ENCODE assay signal across 8 cellular contexts in genomic region chr1:237562247-237562823, GRCh38.
DNase-seq lines count a peak whose midpoint lies in the region; ATAC-seq and TF ChIP-seq lines count a peak whose summit lies in the region.

No MANE protein-coding gene starts in this region.

- no peaks in the 10 kb centered on the region for H3K9me3 ChIP-seq in mucosa of descending colon

- H3K27me3 Mint-ChIP-seq in activated naive CD8-positive, alpha-beta T cell treated with anti-CD3 and anti-CD28 coated beads, Interleukin-2, amount 10 ng/mL, durations not matched to agents 7 days and 5 days: peaks cover 3% of the 10 kb centered on the region
- peaks cover 11% of the 10 kb centered on the region for H3K27me3 Mint-ChIP-seq in activated naive CD8-positive, alpha-beta T cell treated with anti-CD3 and anti-CD28 coated beads for 36 hours
- peaks cover 1% of the 10 kb centered on the region for H3K27me3 Mint-ChIP-seq in GM23338 (ENCODE audit: insufficient read depth, low read depth, poor library complexity)

- intact Hi-C loops in mucosa of descending colon (cut with DNase I, micrococcal nuclease): no loop called here

- POLR2A ChIA-PET in activated naive CD8-positive, alpha-beta T cell treated with anti-CD3 and anti-CD28 coated beads, Interleukin-2, amount 10 ng/mL, durations not matched to agents 7 days and 5 days (lab: Charles Lee): no interaction called here

- no peak overlapping the region for H3K4me3 ChIP-seq in GM23338
- no peak overlapping the region for H3K4me3 ChIP-seq in KMS-11 (IDR thresholded peaks at IDR 0.05; ENCODE audit: insufficient read depth, low read depth, low read length)
- H3K4me3 ChIP-seq in coronary artery: no peak overlapping the region
- H3K4me3 ChIP-seq in mucosa of descending colon: no peak overlapping the region

- H4K20me1 ChIP-seq in GM23338 (replicated peaks; ENCODE audit: insufficient read depth): no peaks in the 10 kb centered on the region
- no peaks in the 10 kb centered on the region for H4K20me1 ChIP-seq in KMS-11 (ENCODE audit: insufficient read depth)

- H3K36me3 ChIP-seq in GM23338 (ENCODE audit: insufficient read depth) (no peaks in the 10 kb centered on the region), KMS-11 (ENCODE audit: insufficient read depth) (no peaks in the 10 kb centered on the region), mucosa of descending colon (ENCODE audit: low read depth) (no peaks in the 10 kb centered on the region)

- no peaks in the 10 kb centered on the region for H3K36me3 Mint-ChIP-seq in activated naive CD8-positive, alpha-beta T cell treated with anti-CD3 and anti-CD28 coated beads, Interleukin-2, amount 10 ng/mL, durations not matched to agents 7 days and 5 days
- H3K36me3 Mint-ChIP-seq in activated naive CD8-positive, alpha-beta T cell treated with anti-CD3 and anti-CD28 coated beads for 36 hours: no peaks in the 10 kb centered on the region
- H3K36me3 Mint-ChIP-seq in GM23338 (ENCODE audit: low read depth): no peaks in the 10 kb centered on the region; the same call in 2 of the 3 replicates

- H3K27me3 ChIP-seq in GM23338 (ENCODE audit: insufficient read depth) (no peaks in the 10 kb centered on the region), KMS-11 (ENCODE audit: insufficient read depth, low read depth) (no peaks in the 10 kb centered on the region)

- DNase-seq in activated naive CD8-positive, alpha-beta T cell treated with anti-CD3 and anti-CD28 coated beads, Interleukin-2, amount 10 ng/mL, durations not matched to agents 7 days and 5 days: no peak
- DNase-seq in activated naive CD8-positive, alpha-beta T cell treated with anti-CD3 and anti-CD28 coated beads for 36 hours: no peak
- DNase-seq in GM23338 (ENCODE audit: low spot score) (peak; percentile 96), OCI-M1 (lab: John Stamatoyannopoulos, UW) (peak; percentile 93), coronary artery (ENCODE audit: low spot score) (no peak), mucosa of descending colon (peak in 1 of 3 donors; percentile 11)

- H3K4me1 Mint-ChIP-seq in activated naive CD8-positive, alpha-beta T cell treated with anti-CD3 and anti-CD28 coated beads, Interleukin-2, amount 10 ng/mL, durations not matched to agents 7 days and 5 days: no peaks in the 10 kb centered on the region
- no peaks in the 10 kb centered on the region for H3K4me1 Mint-ChIP-seq in activated naive CD8-positive, alpha-beta T cell treated with anti-CD3 and anti-CD28 coated beads for 36 hours
- H3K4me1 Mint-ChIP-seq in GM23338: peaks cover 10% of the 10 kb centered on the region

- H3K27ac ChIP-seq in GM23338 (ENCODE audit: low read depth) (no peak overlapping the region), KMS-11 (no peak overlapping the region), coronary artery (no peak overlapping the region)

- H3K4me1 ChIP-seq in GM23338 (ENCODE audit: insufficient read depth) (peaks cover 22% of the 10 kb centered on the region), KMS-11 (ENCODE audit: low read depth, poor library complexity, severe bottlenecking) (no peaks in the 10 kb centered on the region), mucosa of descending colon (ENCODE audit: low read depth) (no peaks in the 10 kb centered on the region)

- no peak overlapping the region for H3K27ac Mint-ChIP-seq in activated naive CD8-positive, alpha-beta T cell treated with anti-CD3 and anti-CD28 coated beads, Interleukin-2, amount 10 ng/mL, durations not matched to agents 7 days and 5 days
- H3K27ac Mint-ChIP-seq in activated naive CD8-positive, alpha-beta T cell treated with anti-CD3 and anti-CD28 coated beads for 36 hours: no peak overlapping the region
- H3K27ac Mint-ChIP-seq in GM23338: no peak overlapping the region

- peaks cover 7% of the 10 kb centered on the region; the same call in 1 of the 2 replicates for H3K9me2 ChIP-seq in GM23338 (ENCODE audit: insufficient read depth)

- no peaks in the 10 kb centered on the region for H3F3A ChIP-seq in GM23338 (replicated peaks; ENCODE audit: low read depth)

- H3K4me2 ChIP-seq in GM23338 (no peak overlapping the region), KMS-11 (no peak overlapping the region)

- H3K79me2 ChIP-seq in GM23338 (replicated peaks; ENCODE audit: insufficient read depth) (no peaks in the 10 kb centered on the region), KMS-11 (ENCODE audit: insufficient read depth, low read depth) (no peaks in the 10 kb centered on the region)

- no peak overlapping the region for H3K4me3 Mint-ChIP-seq in activated naive CD8-positive, alpha-beta T cell treated with anti-CD3 and anti-CD28 coated beads, Interleukin-2, amount 10 ng/mL, durations not matched to agents 7 days and 5 days
- no peak overlapping the region for H3K4me3 Mint-ChIP-seq in activated naive CD8-positive, alpha-beta T cell treated with anti-CD3 and anti-CD28 coated beads for 36 hours
- H3K4me3 Mint-ChIP-seq in GM23338: no peak overlapping the region

- no peaks in the 10 kb centered on the region for H3K9me3 Mint-ChIP-seq in activated naive CD8-positive, alpha-beta T cell treated with anti-CD3 and anti-CD28 coated beads, Interleukin-2, amount 10 ng/mL, durations not matched to agents 7 days and 5 days
- H3K9me3 Mint-ChIP-seq in activated naive CD8-positive, alpha-beta T cell treated with anti-CD3 and anti-CD28 coated beads for 36 hours: no peaks in the 10 kb centered on the region
- H3K9me3 Mint-ChIP-seq in GM23338: no peaks in the 10 kb centered on the region; the same call in 2 of the 3 replicates

- TF ChIP-seq CTCF in GM23338 (conservative IDR thresholded peaks at IDR 0.05; ENCODE audit: low read depth in 2 of 2) (peak; percentile 63 to 84), KMS-11 (conservative IDR thresholded peaks at IDR 0.05; ENCODE audit: low read depth, low read length) (peak; percentile 83), coronary artery (IDR thresholded peaks at IDR 0.05) (peak; percentile 43), mucosa of descending colon (IDR thresholded peaks at IDR 0.05) (peak; percentile 11)

- H2AFZ ChIP-seq in GM23338 (no peak overlapping the region), KMS-11 (ENCODE audit: low read depth) (no peak overlapping the region)

- peak; percentile 56 for ATAC-seq in activated naive CD8-positive, alpha-beta T cell treated with anti-CD3 and anti-CD28 coated beads, Interleukin-2, amount 10 ng/mL, durations not matched to agents 7 days and 5 days (ENCODE audit: low read depth)
- ATAC-seq in GM23338: peak; percentile 99
- ATAC-seq in mucosa of descending colon: peak; percentile 53
- no peak for ATAC-seq in HG03457 (IDR thresholded peaks at IDR 0.05; ENCODE audit: unreplicated experiment)

- no peak overlapping the region for H3K9ac ChIP-seq in KMS-11

TF ChIP-seq in GM23338, 12 proteins besides CTCF, POLR2A, EP300 and RAD21 (continues in another document):
- no peak for TF ChIP-seq ZNF331 (CRISPR knock-in tag; IDR thresholded peaks at IDR 0.05; ENCODE audit: low read depth)
- no peak for TF ChIP-seq CREB1 (CRISPR knock-in tag; IDR thresholded peaks at IDR 0.05; ENCODE audit: low read depth)
- no peak for TF ChIP-seq JUNB (IDR thresholded peaks at IDR 0.05; ENCODE audit: unreplicated experiment)
- TF ChIP-seq, protein P1, sequence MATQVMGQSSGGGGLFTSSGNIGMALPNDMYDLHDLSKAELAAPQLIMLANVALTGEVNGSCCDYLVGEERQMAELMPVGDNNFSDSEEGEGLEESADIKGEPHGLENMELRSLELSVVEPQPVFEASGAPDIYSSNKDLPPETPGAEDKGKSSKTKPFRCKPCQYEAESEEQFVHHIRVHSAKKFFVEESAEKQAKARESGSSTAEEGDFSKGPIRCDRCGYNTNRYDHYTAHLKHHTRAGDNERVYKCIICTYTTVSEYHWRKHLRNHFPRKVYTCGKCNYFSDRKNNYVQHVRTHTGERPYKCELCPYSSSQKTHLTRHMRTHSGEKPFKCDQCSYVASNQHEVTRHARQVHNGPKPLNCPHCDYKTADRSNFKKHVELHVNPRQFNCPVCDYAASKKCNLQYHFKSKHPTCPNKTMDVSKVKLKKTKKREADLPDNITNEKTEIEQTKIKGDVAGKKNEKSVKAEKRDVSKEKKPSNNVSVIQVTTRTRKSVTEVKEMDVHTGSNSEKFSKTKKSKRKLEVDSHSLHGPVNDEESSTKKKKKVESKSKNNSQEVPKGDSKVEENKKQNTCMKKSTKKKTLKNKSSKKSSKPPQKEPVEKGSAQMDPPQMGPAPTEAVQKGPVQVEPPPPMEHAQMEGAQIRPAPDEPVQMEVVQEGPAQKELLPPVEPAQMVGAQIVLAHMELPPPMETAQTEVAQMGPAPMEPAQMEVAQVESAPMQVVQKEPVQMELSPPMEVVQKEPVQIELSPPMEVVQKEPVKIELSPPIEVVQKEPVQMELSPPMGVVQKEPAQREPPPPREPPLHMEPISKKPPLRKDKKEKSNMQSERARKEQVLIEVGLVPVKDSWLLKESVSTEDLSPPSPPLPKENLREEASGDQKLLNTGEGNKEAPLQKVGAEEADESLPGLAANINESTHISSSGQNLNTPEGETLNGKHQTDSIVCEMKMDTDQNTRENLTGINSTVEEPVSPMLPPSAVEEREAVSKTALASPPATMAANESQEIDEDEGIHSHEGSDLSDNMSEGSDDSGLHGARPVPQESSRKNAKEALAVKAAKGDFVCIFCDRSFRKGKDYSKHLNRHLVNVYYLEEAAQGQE (IDR thresholded peaks at IDR 0.05; ENCODE audit: unreplicated experiment): no peak
- TF ChIP-seq, protein P2, sequence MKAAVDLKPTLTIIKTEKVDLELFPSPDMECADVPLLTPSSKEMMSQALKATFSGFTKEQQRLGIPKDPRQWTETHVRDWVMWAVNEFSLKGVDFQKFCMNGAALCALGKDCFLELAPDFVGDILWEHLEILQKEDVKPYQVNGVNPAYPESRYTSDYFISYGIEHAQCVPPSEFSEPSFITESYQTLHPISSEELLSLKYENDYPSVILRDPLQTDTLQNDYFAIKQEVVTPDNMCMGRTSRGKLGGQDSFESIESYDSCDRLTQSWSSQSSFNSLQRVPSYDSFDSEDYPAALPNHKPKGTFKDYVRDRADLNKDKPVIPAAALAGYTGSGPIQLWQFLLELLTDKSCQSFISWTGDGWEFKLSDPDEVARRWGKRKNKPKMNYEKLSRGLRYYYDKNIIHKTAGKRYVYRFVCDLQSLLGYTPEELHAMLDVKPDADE (IDR thresholded peaks at IDR 0.05): no peak
- TF ChIP-seq NANOG (IDR thresholded peaks at IDR 0.05; ENCODE audit: borderline replicate concordance): no peak
- no peak for TF ChIP-seq STAT1 (IDR thresholded peaks at IDR 0.05; ENCODE audit: unreplicated experiment)

Comparison
In these comparisons a context has a peak if more than half of its experiments do, and no peak if none do; other contexts are left out.
1. DNase-seq: peak in GM23338 (single experiment) and OCI-M1 (single experiment); none in activated naive CD8-positive, alpha-beta T cell treated with anti-CD3 and anti-CD28 coated beads, Interleukin-2, amount 10 ng/mL, durations not matched to agents 7 days and 5 days (single experiment), activated naive CD8-positive, alpha-beta T cell treated with anti-CD3 and anti-CD28 coated beads for 36 hours (single experiment) and coronary artery (single experiment).
2. CTCF ChIP-seq: peak in every context shown above with its lines; median percentile 83 in KMS-11; 74 in GM23338; 43 in coronary artery; 11 in mucosa of descending colon.